Comparison of ENCODE assay signal across 8 cellular contexts in the genomic region with DNA sequence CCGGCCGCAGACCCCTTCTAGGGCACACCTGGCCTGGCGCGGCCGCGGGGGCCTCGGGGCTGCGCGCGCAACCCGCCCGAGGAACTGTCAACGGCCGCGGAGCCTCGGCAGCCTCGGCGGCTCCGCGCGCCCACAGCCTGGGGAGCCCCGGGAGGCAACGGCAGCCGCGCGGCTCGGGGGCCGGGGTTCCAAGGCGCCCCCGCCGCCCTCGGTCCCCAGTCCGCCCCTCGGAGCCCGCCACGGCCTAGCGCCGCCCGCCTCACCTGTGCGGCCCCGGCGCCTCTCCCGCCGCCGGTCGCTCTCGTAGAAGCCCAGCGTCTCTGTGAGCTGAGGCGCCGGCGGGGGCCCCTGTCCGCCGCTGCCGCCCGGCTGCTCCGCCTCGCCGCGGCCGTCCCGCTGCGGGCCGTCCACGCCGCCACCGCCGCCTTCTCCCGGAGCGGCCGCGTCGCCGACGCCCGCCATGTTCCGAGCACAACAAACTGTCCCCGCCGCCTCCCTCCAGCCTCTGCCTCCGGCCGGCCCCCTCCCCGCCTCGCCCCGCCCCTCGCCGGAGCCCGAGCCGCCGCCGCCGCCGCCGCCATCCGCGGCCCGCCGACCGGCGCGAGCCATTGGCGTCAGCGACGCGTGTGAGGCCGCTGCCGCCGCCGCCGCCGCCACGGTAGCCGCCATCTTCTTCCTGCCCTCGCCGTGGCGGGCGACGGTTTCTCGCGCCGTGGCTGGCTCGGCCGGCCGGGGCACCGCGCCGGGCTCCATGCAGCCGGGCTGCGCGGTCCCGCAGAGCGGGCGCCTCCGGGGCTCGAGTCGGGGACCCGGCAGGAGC. TPM values are rescaled to one million over a fixed set of nuclear protein-coding genes. Genes with fewer than 3 reads are reported as not detected.
DNase-seq lines count a peak whose midpoint lies in the region; ATAC-seq and TF ChIP-seq lines count a peak whose summit lies in the region.

Gene TAPT1 (minus strand): TSS at position 476 of the 820 bp plus-strand sequence. CDS start 14 bp downstream, at position 462.

- peak within 1 kb of the TSS; percentile 76 for H3K4me3 ChIP-seq in NT2/D1 (ENCODE audit: insufficient read length, low read depth)
- peak within 1 kb of the TSS; percentile 89 for H3K4me3 ChIP-seq in epithelial cell of proximal tubule (ENCODE audit: low read depth, low read length)

- DNase-seq in Ammon's horn (ENCODE audit: low spot score): peak; percentile 84
- DNase-seq in NT2/D1 (ENCODE audit: low read depth, low spot score): no peak
- DNase-seq in activated T-cell treated with anti-CD3 and anti-CD28 coated beads for 48 hours (ENCODE audit: low read depth): peak; percentile 82
- DNase-seq in epithelial cell of proximal tubule (ENCODE audit: low read depth): no peak
- DNase-seq in mucosa of gallbladder (ENCODE audit: low spot score): peak; percentile 82
- peak; percentile 86 for DNase-seq in stimulated activated CD8-positive, alpha-beta memory T cell treated with anti-CD3 and anti-CD28 coated beads, Interleukin-4, amount 100 ng/mL, for 48 hours

- no peaks in the 10 kb centered on the region for H3K4me1 ChIP-seq in NT2/D1 (ENCODE audit: insufficient read depth, insufficient read length)

- no peaks in the 10 kb centered on the region for H3K36me3 ChIP-seq in NT2/D1 (ENCODE audit: insufficient read depth, insufficient read length, low read length)

- H3K9me3 ChIP-seq in NT2/D1 (ENCODE audit: insufficient read depth, low read length): no peaks in the 10 kb centered on the region

- no peak for TF ChIP-seq CTCF in epithelial cell of proximal tubule (conservative IDR thresholded peaks at IDR 0.05; ENCODE audit: low read depth, low read length)

- H3K9ac ChIP-seq in NT2/D1 (ENCODE audit: insufficient read length, low read depth): peak within 1 kb of the TSS; percentile 89

- H3K27me3 ChIP-seq in NT2/D1 (ENCODE audit: insufficient read depth, insufficient read length): no peaks in the 10 kb centered on the region

- ATAC-seq in GM19023 (IDR thresholded peaks at IDR 0.05; ENCODE audit: unreplicated experiment) (peak; percentile 79), HG03159 (IDR thresholded peaks at IDR 0.05; ENCODE audit: unreplicated experiment) (peak; percentile 63)

RNA-seq across cellular contexts. Expression of gene TAPT1, which starts in this region (rescaled TPM):
- 7.0 and 12.7 TPM in 2 replicates for total RNA-seq in epithelial cell of proximal tubule
- 45.9 TPM for total RNA-seq in mucosa of gallbladder

Comparison
In these comparisons a context has a peak if more than half of its experiments do, and no peak if none do; other contexts are left out.
1. DNase-seq: peak in Ammon's horn (single experiment), activated T-cell treated with anti-CD3 and anti-CD28 coated beads for 48 hours (single experiment), mucosa of gallbladder (single experiment) and stimulated activated CD8-positive, alpha-beta memory T cell treated with anti-CD3 and anti-CD28 coated beads, Interleukin-4, amount 100 ng/mL, for 48 hours (single experiment); none in NT2/D1 (single experiment) and epithelial cell of proximal tubule (single experiment).